1 cellular context compared by ENCODE assay signal in genomic region chr1:1617516-1617915, GRCh38.
TF ChIP-seq lines count a peak whose summit lies in the region.

No MANE protein-coding gene starts in this region.

TF ChIP-seq in HepG2, 621 proteins besides CTCF, POLR2A, EP300 and RAD21:
- TF ChIP-seq ZMYM3 (CRISPR knock-in tag; IDR thresholded peaks at IDR 0.05) (no peak), ZNF546 (CRISPR knock-in tag; conservative IDR thresholded peaks at IDR 0.05) (no peak), THAP9 (CRISPR knock-in tag; IDR thresholded peaks at IDR 0.05; ENCODE audit: borderline replicate concordance) (no peak), PRDM15 (CRISPR knock-in tag; IDR thresholded peaks at IDR 0.05) (no peak), XRCC5 (optimal IDR thresholded peaks at IDR 0.05; ENCODE audit: low read length) (no peak)
